In genomic region chr11:119066481-119066880, GRCh38 we compare ENCODE assay signal across 8 cellular contexts. TPM values are rescaled to one million over a fixed set of nuclear protein-coding genes. Genes with fewer than 3 reads are reported as not detected.
DNase-seq lines count a peak whose midpoint lies in the region; ATAC-seq and TF ChIP-seq lines count a peak whose summit lies in the region.

No MANE protein-coding gene starts in this region.

- H3K4me3 ChIP-seq in AG09309 (ENCODE audit: control insufficient read depth, low read depth, low read length): peak overlapping the region; percentile 83
- H3K4me3 ChIP-seq in astrocyte of the spinal cord (ENCODE audit: low read depth, low read length): peak overlapping the region; percentile 99
- peak overlapping the region in 1 of 2 donors; percentile 100 for H3K4me3 ChIP-seq in muscle layer of colon (ENCODE audit: low read depth in 1 of 2, low read length in 2 of 2)

- H3K4me1 ChIP-seq in muscle layer of colon (ENCODE audit: insufficient read depth, low read length): peaks cover 22% of the 10 kb centered on the region

- TF ChIP-seq CTCF in AG09309 (IDR thresholded peaks at IDR 0.05; ENCODE audit: control insufficient read depth, insufficient read depth, low read depth, low read length, missing control alignments): no peak
- TF ChIP-seq CTCF in astrocyte of the spinal cord (IDR thresholded peaks at IDR 0.05; ENCODE audit: low read depth, low read length): no peak

- H3K27me3 ChIP-seq in muscle layer of colon (ENCODE audit: control insufficient read depth in 1 of 2, insufficient read depth in 2 of 2, low read length in 2 of 2): no peaks in the 10 kb centered on the region

- ATAC-seq in GM19455 (IDR thresholded peaks at IDR 0.05; ENCODE audit: unreplicated experiment): no peak
- ATAC-seq in GM19351 (IDR thresholded peaks at IDR 0.05; ENCODE audit: unreplicated experiment): no peak

- in situ Hi-C loops in astrocyte of the spinal cord (cut with HindIII; ENCODE audit: low sequenced_read_pairs): no loop called here

- peak overlapping the region; percentile 95 for H3K27ac ChIP-seq in muscle layer of colon (ENCODE audit: low read depth, low read length)

- DNase-seq in AG09309 (ENCODE audit: low read depth) (no peak), HT-29 (ENCODE audit: low spot score) (peak; percentile 11), astrocyte of the spinal cord (ENCODE audit: low read depth, low spot score) (no peak), cortex of kidney (lab: John Stamatoyannopoulos, UW) (no peak), glomerular visceral epithelial cell (ENCODE audit: extremely low spot score) (no peak)

- H3K9me3 ChIP-seq in muscle layer of colon (ENCODE audit: low read length): no peaks in the 10 kb centered on the region

- peaks cover 10% of the 10 kb centered on the region for H3K36me3 ChIP-seq in muscle layer of colon (ENCODE audit: insufficient read depth, low read length)

- no peak overlapping the region for H3K9ac ChIP-seq in muscle layer of colon (ENCODE audit: low read length)

RNA-seq across cellular contexts. Expression of gene VPS11, which starts 1.1 kb away (rescaled TPM):
- total RNA-seq in HT-29 (2014; rRNA removed; shearing (Covaris generic)): 32.6 and 47.8 TPM in 2 replicates

RNA-seq across cellular contexts. Expression of gene HYOU1, which starts 9.5 kb away (rescaled TPM):
- total RNA-seq in HT-29 (2014; rRNA removed; shearing (Covaris generic)): 161 TPM in 2 replicates

RNA-seq across cellular contexts. Expression of gene HMBS, which starts 18.2 kb away (rescaled TPM):
- total RNA-seq in HT-29 (2014; rRNA removed; shearing (Covaris generic)): 21.9 and 25.1 TPM in 2 replicates

RNA-seq across cellular contexts. Expression of gene DPAGT1, which starts 35.2 kb away (rescaled TPM):
- total RNA-seq in HT-29 (2014; rRNA removed; shearing (Covaris generic)): 67.2 and 93.2 TPM in 2 replicates

RNA-seq across cellular contexts. Expression of gene SLC37A4, which starts 35.8 kb away (rescaled TPM):
- total RNA-seq in HT-29 (2014; rRNA removed; shearing (Covaris generic)): 41.3 and 45.0 TPM in 2 replicates
